In the genomic region with DNA sequence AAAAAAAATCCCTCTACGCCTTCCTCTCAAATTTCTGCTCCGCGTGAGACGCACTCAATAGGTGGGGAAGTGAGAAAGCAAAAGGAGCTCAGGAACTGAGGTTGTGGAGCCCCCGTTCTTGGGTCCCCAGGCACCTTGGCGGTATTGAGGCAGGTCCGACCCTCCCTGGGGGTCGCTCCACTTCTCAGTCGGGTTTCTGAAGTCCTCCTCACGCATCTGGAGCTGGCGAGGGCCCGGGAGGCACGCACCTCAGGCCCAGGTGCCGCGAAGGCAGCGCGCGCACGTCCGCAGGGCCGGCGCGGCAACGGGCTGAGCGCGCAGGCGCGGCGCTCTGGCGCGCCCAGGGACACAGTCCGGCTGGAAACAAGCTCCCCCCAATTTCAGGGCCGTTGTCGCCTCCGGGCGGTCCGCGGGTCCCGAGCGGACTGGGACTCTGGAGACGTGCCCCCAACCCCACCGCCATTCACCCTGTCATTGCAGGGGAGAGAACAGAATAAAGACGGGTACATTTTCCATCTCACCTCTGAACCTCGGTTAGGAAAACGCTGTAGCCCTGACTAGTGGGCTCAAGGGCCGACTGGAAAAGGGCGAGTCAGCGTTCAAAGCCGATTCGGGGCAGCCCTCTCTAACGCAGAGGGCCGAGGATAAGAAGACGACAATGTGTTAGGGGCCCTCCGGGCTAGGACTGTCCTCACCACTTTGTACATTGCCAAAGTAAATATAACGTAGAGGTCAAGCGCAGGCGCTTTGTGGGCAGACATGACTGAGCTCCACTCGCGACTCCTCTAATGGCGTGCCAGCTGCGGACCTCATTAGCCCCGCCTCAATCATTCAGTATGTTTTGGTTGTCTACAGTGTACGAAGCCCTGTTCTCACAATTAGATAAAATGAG, we compare ENCODE assay signal across 8 cellular contexts. TPM values are rescaled to one million over a fixed set of nuclear protein-coding genes. Genes with fewer than 3 reads are reported as not detected.
DNase-seq lines count a peak whose midpoint lies in the region; ATAC-seq, FAIRE-seq and TF ChIP-seq lines count a peak whose summit lies in the region.

A gene with protein sequence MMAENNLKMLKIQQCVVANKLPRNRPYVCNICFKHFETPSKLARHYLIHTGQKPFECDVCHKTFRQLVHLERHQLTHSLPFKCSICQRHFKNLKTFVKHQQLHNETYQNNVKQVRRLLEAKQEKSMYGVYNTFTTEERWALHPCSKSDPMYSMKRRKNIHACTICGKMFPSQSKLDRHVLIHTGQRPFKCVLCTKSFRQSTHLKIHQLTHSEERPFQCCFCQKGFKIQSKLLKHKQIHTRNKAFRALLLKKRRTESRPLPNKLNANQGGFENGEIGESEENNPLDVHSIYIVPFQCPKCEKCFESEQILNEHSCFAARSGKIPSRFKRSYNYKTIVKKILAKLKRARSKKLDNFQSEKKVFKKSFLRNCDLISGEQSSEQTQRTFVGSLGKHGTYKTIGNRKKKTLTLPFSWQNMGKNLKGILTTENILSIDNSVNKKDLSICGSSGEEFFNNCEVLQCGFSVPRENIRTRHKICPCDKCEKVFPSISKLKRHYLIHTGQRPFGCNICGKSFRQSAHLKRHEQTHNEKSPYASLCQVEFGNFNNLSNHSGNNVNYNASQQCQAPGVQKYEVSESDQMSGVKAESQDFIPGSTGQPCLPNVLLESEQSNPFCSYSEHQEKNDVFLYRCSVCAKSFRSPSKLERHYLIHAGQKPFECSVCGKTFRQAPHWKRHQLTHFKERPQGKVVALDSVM (minus strand): TSS at position 306 of the 892 bp plus-strand sequence. CDS start 4,853 bp downstream, outside the sequence.

- H3K4me3 Mint-ChIP-seq in T-helper 1 cell treated with Interleukin-12 subunit alpha and Interleukin-12 subunit beta and Interleukin-4 antibody, amounts not matched to agents 30 μg/mL and 1 μg/mL, for 36 hours, result peak within 1 kb of the TSS; percentile 95

- FAIRE-seq in GM12892 (lab: Jason Lieb, UNC), result peak; percentile 92

- peaks cover 6% of the 10 kb centered on the region for H3K36me3 Mint-ChIP-seq in T-helper 1 cell treated with Interleukin-12 subunit alpha and Interleukin-12 subunit beta and Interleukin-4 antibody, amounts not matched to agents 30 μg/mL and 1 μg/mL, for 36 hours (ENCODE audit: low read depth)

- H3K36me3 ChIP-seq in left ventricle myocardium inferior (no peaks in the 10 kb centered on the region), psoas muscle (ENCODE audit: insufficient read depth in 1 of 2, low read depth in 1 of 2) (peaks cover 3 to 25% of the 10 kb centered on the region in 2 donors), urinary bladder (ENCODE audit: insufficient read depth) (no peaks in the 10 kb centered on the region)

- H3K9me3 ChIP-seq in left ventricle myocardium inferior (replicated peaks) (no peaks in the 10 kb centered on the region), psoas muscle (no peaks in the 10 kb centered on the region)

- H3K27me3 ChIP-seq in left ventricle myocardium inferior (ENCODE audit: low read depth) (no peaks in the 10 kb centered on the region), psoas muscle (ENCODE audit: insufficient read depth in 3 of 3, low read length in 2 of 3) (peaks cover 0 to 5% (median 4%) of the 10 kb centered on the region in 3 donors)

- peak; percentile 92 for TF ChIP-seq POLR2A in GM12892 (IDR thresholded peaks at IDR 0.05; ENCODE audit: low read depth, low read length)

- H3K27ac ChIP-seq in left ventricle myocardium inferior (replicated peaks), result peak within 1 kb of the TSS; percentile 93
- H3K27ac ChIP-seq in psoas muscle, result peak within 1 kb of the TSS; percentile 98
- H3K27ac ChIP-seq in urinary bladder (ENCODE audit: low read depth), result peak within 1 kb of the TSS; percentile 97

- peaks cover 2% of the 10 kb centered on the region for H3K9me3 Mint-ChIP-seq in T-helper 1 cell treated with Interleukin-12 subunit alpha and Interleukin-12 subunit beta and Interleukin-4 antibody, amounts not matched to agents 30 μg/mL and 1 μg/mL, for 36 hours

- H3K27ac Mint-ChIP-seq in T-helper 1 cell treated with Interleukin-12 subunit alpha and Interleukin-12 subunit beta and Interleukin-4 antibody, amounts not matched to agents 30 μg/mL and 1 μg/mL, for 36 hours, result peak within 1 kb of the TSS; percentile 98

- H3K4me1 ChIP-seq in left ventricle myocardium inferior (peaks cover 53% of the 10 kb centered on the region), psoas muscle (peaks cover 37% of the 10 kb centered on the region), urinary bladder (ENCODE audit: insufficient read depth) (no peaks in the 10 kb centered on the region)

- H3K27me3 Mint-ChIP-seq in T-helper 1 cell treated with Interleukin-12 subunit alpha and Interleukin-12 subunit beta and Interleukin-4 antibody, amounts not matched to agents 30 μg/mL and 1 μg/mL, for 36 hours (ENCODE audit: low read depth), result no peaks in the 10 kb centered on the region

- 0 to 1% (median 0%) methylated on average over 55 to 63 of the region's 63 CpGs for WGBS in psoas muscle, 3 donors
- WGBS in urinary bladder, result under 1% methylated on average over 63 of the region's 63 CpGs

- peak; percentile 18 for TF ChIP-seq CTCF in left ventricle myocardium inferior (IDR thresholded peaks at IDR 0.05; ENCODE audit: borderline replicate concordance)
- TF ChIP-seq CTCF in psoas muscle (IDR thresholded peaks at IDR 0.05), result no peak

- peaks cover 43% of the 10 kb centered on the region for H3K4me1 Mint-ChIP-seq in T-helper 1 cell treated with Interleukin-12 subunit alpha and Interleukin-12 subunit beta and Interleukin-4 antibody, amounts not matched to agents 30 μg/mL and 1 μg/mL, for 36 hours (ENCODE audit: low read depth)

- H3K4me3 ChIP-seq in left ventricle myocardium inferior (peak within 1 kb of the TSS; percentile 79), psoas muscle (peak within 1 kb of the TSS; percentile 90), urinary bladder (ENCODE audit: low read depth, low read length) (peak within 1 kb of the TSS; percentile 92)

- ATAC-seq in HG02759 (IDR thresholded peaks at IDR 0.05; ENCODE audit: unreplicated experiment), result peak; percentile 85
- peak; percentile 94 to 96 (median 96) for ATAC-seq in psoas muscle

- DNase-seq in GM12892 (ENCODE audit: insufficient read length) (peak; percentile 65), NCI-H1417 (lab: John Stamatoyannopoulos, UW) (peak; percentile 63 to 94 (median 94)), amniotic stem cell (lab: John Stamatoyannopoulos, UW) (peak; percentile 61), left ventricle myocardium inferior (peak; percentile 81), psoas muscle (peak; percentile 80 to 90)

- intact Hi-C loops in left ventricle myocardium inferior (cut with micrococcal nuclease), result no loop called here
- intact Hi-C loops in psoas muscle (cut with DNase I), result loop anchor here in 1 of 2 donors (1.0 kb wide), 1 partner anchor 19 kb away; a partner anchor contains a TSS

RNA-seq across cellular contexts. Expression of the gene that starts here (rescaled TPM):
- polyA plus RNA-seq in GM12892 (2012; ENCODE audit: missing spikeins), result 29.0 TPM
- total RNA-seq in left ventricle myocardium inferior, result 41.3 TPM
- total RNA-seq in psoas muscle, result 10 to 100 TPM; 39.9 to 52.7 (median 49.8) TPM
- polyA plus RNA-seq in psoas muscle, result 10 to 100 TPM; 16.2 to 70.6 (median 16.8) TPM
- total RNA-seq in urinary bladder, result 68.4 TPM
- 17.3 TPM for polyA plus RNA-seq in urinary bladder

Comparison
In these comparisons a context has a peak if more than half of its experiments do, and no peak if none do; other contexts are left out.
1. Peak in every context shown above with its lines: DNase-seq, ATAC-seq, H3K4me3 ChIP-seq and H3K27ac ChIP-seq.